ENCODE assay signal across 1 cellular context in genomic region chr19:10565567-10566407, GRCh38.
A peak's percentile ranks its signal among the peaks of the same experiment; 100 is the strongest.
TF ChIP-seq lines count a peak whose summit lies in the region.

Gene KRI1, minus strand, starts transcription at chr19:10566010. Its CDS starts 11 bp downstream, at chr19:10565999.

TF ChIP-seq in HEK293, 187 proteins besides CTCF, POLR2A, EP300 and RAD21 (continued from another document and continues in another):
- TF ChIP-seq PRDM2 (tag by site-specific recombination; IDR thresholded peaks at IDR 0.05; ENCODE audit: borderline replicate concordance) (no peak), ZNF701 (tag by site-specific recombination; IDR thresholded peaks at IDR 0.05) (no peak; the same call in 1 of the 2 replicates), ZSCAN18 (tag by site-specific recombination; IDR thresholded peaks at IDR 0.05) (no peak), ZNF626 (tag by site-specific recombination; IDR thresholded peaks at IDR 0.05) (no peak), OSR2 (tag by site-specific recombination; IDR thresholded peaks at IDR 0.05) (no peak), ZNF140 (tag by site-specific recombination; IDR thresholded peaks at IDR 0.05) (no peak), ZNF488 (tag by site-specific recombination; IDR thresholded peaks at IDR 0.05) (no peak), BCL11A (tag by site-specific recombination; IDR thresholded peaks at IDR 0.05; ENCODE audit: low read depth) (no peak), HOXC10 (CRISPR knock-in tag; IDR thresholded peaks at IDR 0.05) (0 out of 2 replicates have a peak, but pooled peaks have one; percentile 41), ZNF214 (tag by site-specific recombination; IDR thresholded peaks at IDR 0.05; ENCODE audit: borderline replicate concordance) (no peak), ZNF266 (tag by site-specific recombination; IDR thresholded peaks at IDR 0.05; ENCODE audit: low read depth) (no peak), TSHZ1 (tag by site-specific recombination; IDR thresholded peaks at IDR 0.05; ENCODE audit: borderline replicate concordance) (no peak), YY2 (tag by site-specific recombination; IDR thresholded peaks at IDR 0.05) (peak; percentile 71), ZNF16 (tag by site-specific recombination; IDR thresholded peaks at IDR 0.05; ENCODE audit: low read depth) (no peak), KLF8 (tag by site-specific recombination; IDR thresholded peaks at IDR 0.05) (peak; percentile 98), ZNF24 (tag by site-specific recombination; IDR thresholded peaks at IDR 0.05) (no peak), MEIS1 (CRISPR knock-in tag; IDR thresholded peaks at IDR 0.05; ENCODE audit: borderline replicate concordance) (no peak), RBAK (tag by site-specific recombination; IDR thresholded peaks at IDR 0.05) (no peak), SP7 (tag by site-specific recombination; IDR thresholded peaks at IDR 0.05) (peak; percentile 53; the same call in 1 of the 2 replicates), ZNF449 (tag by site-specific recombination; IDR thresholded peaks at IDR 0.05) (no peak), KLF7 (tag by site-specific recombination; IDR thresholded peaks at IDR 0.05; ENCODE audit: borderline replicate concordance) (peak; percentile 82), ZNF670 (tag by site-specific recombination; IDR thresholded peaks at IDR 0.05; ENCODE audit: low read depth) (no peak), ZNF248 (tag by site-specific recombination; IDR thresholded peaks at IDR 0.05) (no peak), ZNF660 (tag by site-specific recombination; IDR thresholded peaks at IDR 0.05) (peak; percentile 44; the same call in 1 of the 2 replicates), ZNF521 (tag by site-specific recombination; IDR thresholded peaks at IDR 0.05) (no peak), ZNF433 (tag by site-specific recombination; IDR thresholded peaks at IDR 0.05; ENCODE audit: low read depth) (no peak), ZBTB7A (tag by site-specific recombination; IDR thresholded peaks at IDR 0.05; ENCODE audit: low read depth) (peak; percentile 30; the same call in 1 of the 2 replicates), ZNF473 (tag by site-specific recombination; IDR thresholded peaks at IDR 0.05) (no peak), PRDM1 (tag by site-specific recombination; IDR thresholded peaks at IDR 0.05) (peak; percentile 74), ZSCAN16 (tag by site-specific recombination; IDR thresholded peaks at IDR 0.05) (no peak), ZNF311 (tag by site-specific recombination; IDR thresholded peaks at IDR 0.05; ENCODE audit: borderline replicate concordance) (no peak), ZNF132 (tag by site-specific recombination; IDR thresholded peaks at IDR 0.05; ENCODE audit: borderline replicate concordance) (no peak), ZNF596 (tag by site-specific recombination; IDR thresholded peaks at IDR 0.05) (no peak), KLF9 (tag by site-specific recombination; IDR thresholded peaks at IDR 0.05; ENCODE audit: low read depth) (peak; percentile 99), ZNF23 (tag by site-specific recombination; IDR thresholded peaks at IDR 0.05; ENCODE audit: borderline replicate concordance) (no peak), ZBTB17 (tag by site-specific recombination; IDR thresholded peaks at IDR 0.05) (no peak), ZNF146 (tag by site-specific recombination; IDR thresholded peaks at IDR 0.05) (no peak), ZNF292 (tag by site-specific recombination; IDR thresholded peaks at IDR 0.05; ENCODE audit: borderline replicate concordance, low read depth) (no peak), GLI2 (tag by site-specific recombination; IDR thresholded peaks at IDR 0.05; ENCODE audit: borderline replicate concordance, low read depth) (no peak), GLIS1 (tag by site-specific recombination; IDR thresholded peaks at IDR 0.05) (no peak), ZBTB11 (tag by site-specific recombination; conservative IDR thresholded peaks at IDR 0.05; ENCODE audit: low read depth) (peak; percentile 93), ZBTB49 (tag by site-specific recombination; IDR thresholded peaks at IDR 0.05; ENCODE audit: low read depth) (no peak)
